In the genomic region with DNA sequence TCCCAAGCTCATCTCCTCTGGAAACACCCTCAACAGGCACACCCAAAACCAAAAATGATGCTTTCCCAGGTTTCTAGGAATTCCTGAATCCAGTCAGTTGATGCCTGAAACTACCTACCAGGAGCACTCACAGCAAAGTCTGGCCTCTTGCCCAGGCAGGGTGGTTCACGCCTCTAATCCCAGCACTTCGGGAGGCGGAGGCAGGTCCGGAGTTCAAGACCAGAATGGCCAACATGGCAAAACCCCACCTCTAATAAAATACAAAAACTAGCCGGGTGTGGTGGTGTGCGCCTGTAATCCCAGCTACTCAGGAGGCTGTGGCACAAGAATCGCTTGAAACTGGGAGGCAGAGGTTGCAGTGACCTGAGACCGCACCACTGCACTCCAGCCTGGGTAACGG, we compare ENCODE assay signal across 27 cellular contexts. TPM values are rescaled to one million over a fixed set of nuclear protein-coding genes. Genes with fewer than 3 reads are reported as not detected.
A peak's percentile ranks its signal among the peaks of the same experiment; 100 is the strongest.
DNase-seq lines count a peak whose midpoint lies in the region; ATAC-seq, FAIRE-seq and TF ChIP-seq lines count a peak whose summit lies in the region.
"Had no signal": no experiment of that assay in that cellular context is flagged by ENCODE, and none has a peak within 500 bp of the region (broad histone marks: within the 10 kb centered on the region; RNA-seq: fewer than 3 reads in every experiment).

No MANE protein-coding gene starts in this region.

- RAD21 ChIA-PET in GM12878 (lab: Charles Lee; ENCODE audit: unreplicated experiment) = no interaction called here

- TF ChIP-seq POLR2A in GM12878 (IDR thresholded peaks at IDR 0.05; ENCODE audit: low read depth, low read length) = no peak

- H3K79me2 ChIP-seq in GM23248 (ENCODE audit: insufficient read depth) (peaks cover 63% of the 10 kb centered on the region), GM12878 (ENCODE audit: control insufficient read depth, insufficient read depth, low read length) (peaks cover 40% of the 10 kb centered on the region)

- no peak for DNase-seq in GM23248
- no peak for DNase-seq in GM12878 (ENCODE audit: low read depth, low spot score)
- no peak for DNase-seq in naive thymus-derived CD4-positive, alpha-beta T cell
- no peak for DNase-seq in posterior cingulate gyrus
- no peak for DNase-seq in lower lobe of right lung
- no peak for DNase-seq in islet precursor cell
- DNase-seq: activated CD4-positive, alpha-beta T cell treated with anti-CD3 and anti-CD28 coated beads for 1 hour; activated CD8-positive, alpha-beta T cell treated with anti-CD3 and anti-CD28 coated beads for 36 hours; activated naive CD8-positive, alpha-beta T cell treated with anti-CD3 and anti-CD28 coated beads, Interleukin-2, amount 10 ng/mL, durations not matched to agents 7 days and 5 days; activated T-cell treated with anti-CD3 and anti-CD28 coated beads for 4 hours; effector CD4-positive, alpha-beta T cell; foreskin keratinocyte; GDM1; naive thymus-derived CD8-positive, alpha-beta T cell; NCI-H510A treated with DMSO at 0.1 percent for 48 hours; pancreas; SJCRH30; T-helper 1 cell; thyroid gland had no signal

- peak overlapping the region; percentile 87 to 95 (median 90); a peak in 15 of 22 replicates for H3K9ac ChIP-seq in BLaER1 treated with 17β-estradiol and CSF1 and Interleukin-3, amounts not matched to agents 10 nM and 100 nM
- peak overlapping the region; percentile 92 for H3K9ac ChIP-seq in GM23248
- no peak overlapping the region for H3K9ac ChIP-seq in GM12878 (ENCODE audit: control insufficient read depth, insufficient read depth, low read length)

- no peak for FAIRE-seq in GM12878 (lab: Jason Lieb, UNC)
- FAIRE-seq: K562, pancreas, TTC549 had no signal

- in situ Hi-C loops in GM23248 (cut with MboI) (no loop called here), GM12878 (cut with MboI) (no loop called here)

- H3K4me1 ChIP-seq in BLaER1 treated with 17β-estradiol and CSF1 and Interleukin-3, amounts not matched to agents 10 nM and 100 nM = peaks cover 28 to 60% (median 44%) of the 10 kb centered on the region in 10 experiments
- peaks cover 17% of the 10 kb centered on the region; the same call in 1 of the 2 replicates for H3K4me1 ChIP-seq in GM23248 (ENCODE audit: insufficient read depth)
- no peaks in the 10 kb centered on the region for H3K4me1 ChIP-seq in GM12878 (ENCODE audit: control insufficient read depth, insufficient read depth, low read length)
- peaks cover 13 to 27% of the 10 kb centered on the region in 2 donors for H3K4me1 ChIP-seq in naive thymus-derived CD4-positive, alpha-beta T cell (ENCODE audit: control insufficient read depth in 2 of 2, insufficient read depth in 2 of 2, low read length in 2 of 2)
- peaks cover 33% of the 10 kb centered on the region for H3K4me1 ChIP-seq in lower lobe of right lung
- H3K4me1 ChIP-seq: SJCRH30 had no signal

- no peak for TF ChIP-seq RAD21 in GM12878 (IDR thresholded peaks at IDR 0.05; ENCODE audit: insufficient read depth, low read depth, low read length)

- no peak overlapping the region for H2AFZ ChIP-seq in GM23248
- H2AFZ ChIP-seq in GM12878 (ENCODE audit: control insufficient read depth, low read depth, low read length) = no peak overlapping the region

- POLR2A ChIA-PET in GM12878 (lab: Charles Lee) = interaction anchor here (2.9 kb wide), 1 partner anchor 11 kb away, joined by 10 read pairs; the partner anchor contains the start of genes MRM2 and NUDT1
- POLR2A ChIA-PET in naive thymus-derived CD4-positive, alpha-beta T cell (lab: Charles Lee) = interaction anchor here (1.4 to 2.8 kb wide), 2 partner anchors 11 to 31 kb away, joined by 4 to 12 read pairs; partner anchors contain the start of genes MRM2 and NUDT1

- TF ChIP-seq CTCF in GM12878 (IDR thresholded peaks at IDR 0.05 in 2 of 3, conservative IDR thresholded peaks at IDR 0.05 in 1 of 3; ENCODE audit: control insufficient read depth in 2 of 3, extremely low read depth in 1 of 3, insufficient read depth in 1 of 3, low read depth in 3 of 3, low read length in 3 of 3) (no peak), lower lobe of right lung (IDR thresholded peaks at IDR 0.05) (no peak)

- 73 to 76% methylated on average over 9 of the region's 9 CpGs for WGBS in GM23248 (ENCODE audit: low coverage in 1 of 2, low lambda C conversion rate in 2 of 2, missing lambda C conversion rate in 2 of 2), 2 experiments
- 97% methylated on average over 9 of the region's 9 CpGs for WGBS in GM12878 (ENCODE audit: insufficient coverage, insufficient replicate concordance, low lambda C conversion rate, missing lambda C conversion rate)

- peaks cover 61 to 74% (median 69%) of the 10 kb centered on the region in 11 experiments for H3K36me3 ChIP-seq in BLaER1 treated with 17β-estradiol and CSF1 and Interleukin-3, amounts not matched to agents 10 nM and 100 nM
- H3K36me3 ChIP-seq in GM23248 (ENCODE audit: low read depth) (peaks cover 15% of the 10 kb centered on the region; the same call in 1 of the 2 replicates), GM12878 (ENCODE audit: control insufficient read depth in 2 of 2, insufficient read depth in 2 of 2, low read length in 1 of 2) (peaks cover 12% of the 10 kb centered on the region in 2 experiments), lower lobe of right lung (peaks cover 56% of the 10 kb centered on the region)
- peaks cover 0 to 52% (median 0%) of the 10 kb centered on the region in 3 experiments for H3K36me3 ChIP-seq in naive thymus-derived CD4-positive, alpha-beta T cell (ENCODE audit: control insufficient read depth in 2 of 3, insufficient read depth in 3 of 3, low read length in 3 of 3)
- H3K36me3 ChIP-seq: pancreas had no signal

- ATAC-seq in GM12878 (no peak), lower lobe of right lung (no peak), GM19455 (IDR thresholded peaks at IDR 0.05; ENCODE audit: unreplicated experiment) (no peak)
- no peak for ATAC-seq in naive thymus-derived CD4-positive, alpha-beta T cell
- ATAC-seq: activated CD8-positive, alpha-beta T cell treated with anti-CD3 and anti-CD28 coated beads for 36 hours; foreskin keratinocyte; K562; left lobe of liver; naive thymus-derived CD8-positive, alpha-beta T cell; Panc1; pancreas; sciatic nerve had no signal

- H3F3A ChIP-seq in GM23248 (ENCODE audit: insufficient read depth) = peaks cover 22% of the 10 kb centered on the region

- no TSS peak for BruUV-seq in GM12878 (replicated peaks; lab: Mats Ljungman, UMichigan)

- H3K27ac ChIP-seq in BLaER1 treated with 17β-estradiol and CSF1 and Interleukin-3, amounts not matched to agents 10 nM and 100 nM = no peak overlapping the region
- H3K27ac ChIP-seq in GM23248 (no peak overlapping the region), GM12878 (ENCODE audit: control insufficient read depth, insufficient read depth) (no peak overlapping the region), lower lobe of right lung (no peak overlapping the region)
- no peak overlapping the region for H3K27ac ChIP-seq in naive thymus-derived CD4-positive, alpha-beta T cell (ENCODE audit: low read depth, low read length)
- H3K27ac ChIP-seq: foreskin keratinocyte, pancreas, SJCRH30, thyroid gland had no signal

- no peaks in the 10 kb centered on the region for H3K9me3 ChIP-seq in BLaER1 treated with 17β-estradiol and CSF1 and Interleukin-3, amounts not matched to agents 10 nM and 100 nM (replicated peaks in 1 of 11)
- H3K9me3 ChIP-seq in GM23248 (ENCODE audit: low read depth) (no peaks in the 10 kb centered on the region), GM12878 (replicated peaks; ENCODE audit: control insufficient read depth, insufficient read depth, low read length) (no peaks in the 10 kb centered on the region), lower lobe of right lung (no peaks in the 10 kb centered on the region)
- H3K9me3 ChIP-seq in naive thymus-derived CD4-positive, alpha-beta T cell (ENCODE audit: control insufficient read depth in 2 of 3, low read length in 3 of 3) = no peaks in the 10 kb centered on the region
- H3K9me3 ChIP-seq: pancreas, SJCRH30, thyroid gland had no signal

- peaks cover 0 to 2% (median 0%) of the 10 kb centered on the region in 11 donors for H3K9me3 Mint-ChIP-seq in naive thymus-derived CD4-positive, alpha-beta T cell
- H3K9me3 Mint-ChIP-seq: activated CD8-positive, alpha-beta T cell treated with anti-CD3 and anti-CD28 coated beads for 36 hours; activated naive CD8-positive, alpha-beta T cell treated with anti-CD3 and anti-CD28 coated beads, Interleukin-2, amount 10 ng/mL, durations not matched to agents 7 days and 5 days; naive thymus-derived CD8-positive, alpha-beta T cell; stimulated activated naive CD8-positive, alpha-beta T cell treated with anti-CD3 and anti-CD28 coated beads, Interleukin-15, Interleukin-2, amounts not matched to agents 100 ng/mL and 50 ng/mL, for 24 hours had no signal

- peaks cover 10 to 64% (median 59%) of the 10 kb centered on the region in 11 experiments; a peak in 19 of 22 replicates for H4K20me1 ChIP-seq in BLaER1 treated with 17β-estradiol and CSF1 and Interleukin-3, amounts not matched to agents 10 nM and 100 nM
- H4K20me1 ChIP-seq in GM23248 (ENCODE audit: insufficient read depth) (no peaks in the 10 kb centered on the region), GM12878 (ENCODE audit: control insufficient read depth, insufficient read depth) (no peaks in the 10 kb centered on the region)

- H3K9me2 ChIP-seq in GM23248 (ENCODE audit: insufficient read depth) = no peaks in the 10 kb centered on the region

- no peak for TF ChIP-seq EP300 in GM12878 (IDR thresholded peaks at IDR 0.05; ENCODE audit: borderline replicate concordance in 1 of 2, control insufficient read depth in 1 of 2, low read depth in 2 of 2, low read length in 2 of 2)

- H3K4me3 Mint-ChIP-seq in naive thymus-derived CD4-positive, alpha-beta T cell = peak overlapping the region in 6 of 10 donors; percentile 6 to 95 (median 66)

- intact Hi-C loops in GM12878 (cut with micrococcal nuclease; ENCODE audit: unreplicated experiment) = no loop called here
- intact Hi-C loops in naive thymus-derived CD4-positive, alpha-beta T cell (cut with micrococcal nuclease) = loop anchor here in 1 of 2 donors (5.0 to 10.0 kb wide), 5 partner anchors 176 to 1186 kb away; partner anchors contain the start of genes BRAT1, GPR146, IQCE and PSMG3
- intact Hi-C loops in posterior cingulate gyrus (cut with DNase I) = no loop called here
- intact Hi-C loops in lower lobe of right lung (cut with DNase I) = no loop called here

- no peak overlapping the region for H3K27ac Mint-ChIP-seq in naive thymus-derived CD4-positive, alpha-beta T cell
- H3K27ac Mint-ChIP-seq: activated CD8-positive, alpha-beta T cell treated with anti-CD3 and anti-CD28 coated beads for 36 hours; activated naive CD8-positive, alpha-beta T cell treated with anti-CD3 and anti-CD28 coated beads, Interleukin-2, amount 10 ng/mL, durations not matched to agents 7 days and 5 days had no signal

- H3K27me3 Mint-ChIP-seq in naive thymus-derived CD4-positive, alpha-beta T cell = no peaks in the 10 kb centered on the region
- H3K27me3 Mint-ChIP-seq: activated CD8-positive, alpha-beta T cell treated with anti-CD3 and anti-CD28 coated beads for 36 hours; activated naive CD8-positive, alpha-beta T cell treated with anti-CD3 and anti-CD28 coated beads, Interleukin-2, amount 10 ng/mL, durations not matched to agents 7 days and 5 days; naive thymus-derived CD8-positive, alpha-beta T cell; stimulated activated naive CD8-positive, alpha-beta T cell treated with anti-CD3 and anti-CD28 coated beads, Interleukin-15, Interleukin-2, amounts not matched to agents 100 ng/mL and 50 ng/mL, for 24 hours had no signal

- H3K4me3 ChIP-seq in BLaER1 treated with 17β-estradiol and CSF1 and Interleukin-3, amounts not matched to agents 10 nM and 100 nM = peak overlapping the region in 1 of 10 experiments; percentile 86; a peak in 2 of 20 replicates
- H3K4me3 ChIP-seq in GM23248 (no peak overlapping the region), GM12878 (no peak overlapping the region), lower lobe of right lung (no peak overlapping the region)
- no peak overlapping the region for H3K4me3 ChIP-seq in naive thymus-derived CD4-positive, alpha-beta T cell (ENCODE audit: low read length)
- H3K4me3 ChIP-seq: SJCRH30, thyroid gland had no signal

- peaks cover 16 to 60% (median 34%) of the 10 kb centered on the region in 7 donors for H3K4me1 Mint-ChIP-seq in naive thymus-derived CD4-positive, alpha-beta T cell

- peaks cover 0 to 24% (median 6%) of the 10 kb centered on the region in 5 donors for H3K36me3 Mint-ChIP-seq in naive thymus-derived CD4-positive, alpha-beta T cell

- CTCF ChIA-PET in GM12878 (lab: Yijun Ruan, JAX) = interaction anchor here (0.6 to 1.0 kb wide), 3 partner anchors 10 to 90 kb away, joined by 3 to 4 read pairs (median 4); no protein-coding TSS in a partner anchor
- CTCF ChIA-PET in naive thymus-derived CD4-positive, alpha-beta T cell (lab: Charles Lee) = no interaction called here

- no peaks in the 10 kb centered on the region for H3K27me3 ChIP-seq in BLaER1 treated with 17β-estradiol and CSF1 and Interleukin-3, amounts not matched to agents 10 nM and 100 nM
- no peaks in the 10 kb centered on the region for H3K27me3 ChIP-seq in GM23248 (replicated peaks; ENCODE audit: insufficient read depth)
- H3K27me3 ChIP-seq in GM12878 (replicated peaks in 1 of 2; ENCODE audit: control insufficient read depth in 2 of 2, insufficient read depth in 2 of 2, low read length in 1 of 2) = no peaks in the 10 kb centered on the region
- no peaks in the 10 kb centered on the region for H3K27me3 ChIP-seq in naive thymus-derived CD4-positive, alpha-beta T cell (ENCODE audit: control insufficient read depth in 2 of 2, insufficient read depth in 2 of 2, low read length in 2 of 2)
- H3K27me3 ChIP-seq in lower lobe of right lung (ENCODE audit: low read depth) = no peaks in the 10 kb centered on the region
- H3K27me3 ChIP-seq: foreskin keratinocyte, pancreas, SJCRH30, thyroid gland had no signal

- SMC1A ChIA-PET in GM12878 (lab: Charles Lee; ENCODE audit: uncharacterized antibody, unreplicated experiment) = interaction anchor here (1.4 to 2.9 kb wide), 3 partner anchors 10 to 117 kb away, joined by 3 to 9 read pairs (median 4); no protein-coding TSS in a partner anchor

- peak overlapping the region; percentile 80 to 99 (median 96) for H3K4me2 ChIP-seq in BLaER1 treated with 17β-estradiol and CSF1 and Interleukin-3, amounts not matched to agents 10 nM and 100 nM
- H3K4me2 ChIP-seq in GM23248 (ENCODE audit: unreplicated experiment) (peak overlapping the region; percentile 94), GM12878 (ENCODE audit: control insufficient read depth, insufficient read depth) (peak overlapping the region; percentile 17; the same call in 1 of the 2 replicates)

RNA-seq across cellular contexts. Expression of gene MAD1L1, which starts 1.9 kb away (rescaled TPM):
- 57.0 and 69.8 TPM in 2 replicates for total RNA-seq in GM23248 (2014; rRNA removed; shearing (Covaris generic))
- polyA plus RNA-seq in GM23248 (2016; fragmentation: Nextera tagmentation; extraction: Ambion mirVana) = 38.2 and 46.5 TPM in 2 replicates
- 141 TPM in 2 replicates for total RNA-seq in GM12878 (2013; cell fraction: nucleolus; rRNA removed)
- 70.5 and 75.7 TPM in 2 replicates for total RNA-seq in GM12878 (2014; rRNA removed)
- total RNA-seq in GM12878 (2014; rRNA removed; fragmentation: Illumina TruSeq; extraction: Trizol) = 17.1 and 18.7 TPM in 2 replicates
- total RNA-seq in GM12878 (2021) = 56.5 and 56.6 TPM in 2 replicates
- polyA plus RNA-seq in GM12878 (2011; ENCODE audit: low read depth) = 20.3 TPM
- 18.6 and 33.4 TPM in 2 replicates for polyA plus RNA-seq in GM12878 (2011; rRNA removed)
- polyA plus RNA-seq in GM12878 (2011; cell fraction: cytosol; rRNA removed) = 63.4 and 81.7 TPM in 2 replicates
- polyA plus RNA-seq in GM12878 (2011; cell fraction: nucleus; rRNA removed) = 48.8 and 57.0 TPM in 2 replicates
- 37.9 and 62.7 TPM in 2 replicates for polyA plus RNA-seq in GM12878 (2012)
- 2.4 and 8.1 TPM in 2 replicates for polyA plus RNA-seq in GM12878 (2014; fragmentation: Illumina TruSeq; extraction: Trizol)
- 1 to 10 TPM; 2.2 to 5.1 TPM for polyA plus RNA-seq in GM12878 (2014; fragmentation: Nextera tagmentation; extraction: Ambion mirVana)
- 43.2 and 63.4 TPM in 2 replicates for polyA plus RNA-seq in GM12878 (2014; rRNA removed)
- 10 to 100 TPM; 73.1 to 76.8 TPM for polyA plus RNA-seq in GM12878 (2016; fragmentation: Nextera tagmentation; extraction: Ambion mirVana)
- polyA minus RNA-seq in GM12878 (2011; rRNA and poly(A)+ RNA removed) = 26.5 and 49.2 TPM in 2 replicates
- 29.7 and 31.5 TPM in 2 replicates for polyA minus RNA-seq in GM12878 (2011; cell fraction: cytosol; rRNA and poly(A)+ RNA removed)
- 23.5 and 35.1 TPM in 2 replicates for polyA minus RNA-seq in GM12878 (2011; cell fraction: nucleus; rRNA and poly(A)+ RNA removed)
- 100 to 1,000 TPM; 112 to 141 (median 125) TPM for total RNA-seq in naive thymus-derived CD4-positive, alpha-beta T cell
- polyA plus RNA-seq in naive thymus-derived CD4-positive, alpha-beta T cell = 100 to 1,000 TPM; 269 to 314 TPM
- total RNA-seq in lower lobe of right lung = 44.5 TPM

RNA-seq across cellular contexts. Expression of gene MRM2, which starts 11.1 kb away (rescaled TPM):
- total RNA-seq in GM23248 (2014; rRNA removed; shearing (Covaris generic)) = 20.8 and 21.5 TPM in 2 replicates
- polyA plus RNA-seq in GM23248 (2016; fragmentation: Nextera tagmentation; extraction: Ambion mirVana) (42.2 and 46.4 TPM in 2 replicates), GM12878 (2011; rRNA removed) (34.8 and 43.2 TPM in 2 replicates), GM12878 (2014; fragmentation: Illumina TruSeq; extraction: Trizol) (75.6 and 79.8 TPM in 2 replicates), GM12878 (2014; fragmentation: Nextera tagmentation; extraction: Ambion mirVana) (10 to 100 TPM; 91.4 to 92.9 TPM), GM12878 (2014; rRNA removed) (58.9 and 59.2 TPM in 2 replicates), GM12878 (2016; fragmentation: Nextera tagmentation; extraction: Ambion mirVana) (100 to 1,000 TPM; 125 to 128 TPM)
- 17.7 and 17.9 TPM in 2 replicates for total RNA-seq in GM12878 (2013; cell fraction: nucleolus; rRNA removed)
- total RNA-seq in GM12878 (2014; rRNA removed) (57.1 and 61.7 TPM in 2 replicates), GM12878 (2014; rRNA removed; fragmentation: Illumina TruSeq; extraction: Trizol) (54.8 and 60.1 TPM in 2 replicates), GM12878 (2021) (61.2 and 62.9 TPM in 2 replicates), lower lobe of right lung (22.6 TPM)
- 25.8 TPM for polyA plus RNA-seq in GM12878 (2011; ENCODE audit: low read depth)
- 36.7 and 39.9 TPM in 2 replicates for polyA plus RNA-seq in GM12878 (2011; cell fraction: cytosol; rRNA removed)
- 16.7 and 20.8 TPM in 2 replicates for polyA plus RNA-seq in GM12878 (2011; cell fraction: nucleus; rRNA removed)
- 37.1 and 37.7 TPM in 2 replicates for polyA plus RNA-seq in GM12878 (2012)
- 29.7 and 30.7 TPM in 2 replicates for polyA minus RNA-seq in GM12878 (2011; rRNA and poly(A)+ RNA removed)
- polyA minus RNA-seq in GM12878 (2011; cell fraction: cytosol; rRNA and poly(A)+ RNA removed) = 10.8 and 13.8 TPM in 2 replicates
- polyA minus RNA-seq in GM12878 (2011; cell fraction: nucleus; rRNA and poly(A)+ RNA removed) = 9.9 and 13.7 TPM in 2 replicates
- 10 to 100 TPM in 3 of 5 experiments, 1 to 10 TPM in 2; 7.1 to 30.7 (median 20.0) TPM for total RNA-seq in naive thymus-derived CD4-positive, alpha-beta T cell
- polyA plus RNA-seq in naive thymus-derived CD4-positive, alpha-beta T cell = 10 to 100 TPM; 37.8 to 58.3 TPM

RNA-seq across cellular contexts. Expression of gene NUDT1, which starts 11.1 kb away (rescaled TPM):
- 15.7 and 61.0 TPM in 2 replicates for total RNA-seq in GM23248 (2014; rRNA removed; shearing (Covaris generic))
- polyA plus RNA-seq in GM23248 (2016; fragmentation: Nextera tagmentation; extraction: Ambion mirVana) = 47.7 and 51.1 TPM in 2 replicates
- total RNA-seq in GM12878 (2013; cell fraction: nucleolus; rRNA removed) = 4.4 and 5.3 TPM in 2 replicates
- total RNA-seq in GM12878 (2014; rRNA removed) = 71.4 and 81.6 TPM in 2 replicates
- total RNA-seq in GM12878 (2014; rRNA removed; fragmentation: Illumina TruSeq; extraction: Trizol) = 56.4 and 58.1 TPM in 2 replicates
- 62.1 TPM in 2 replicates for total RNA-seq in GM12878 (2021)
- polyA plus RNA-seq in GM12878 (2011; ENCODE audit: low read depth) = 44.4 TPM
- polyA plus RNA-seq in GM12878 (2011; rRNA removed) = 24.1 and 40.2 TPM in 2 replicates
- polyA plus RNA-seq in GM12878 (2011; cell fraction: cytosol; rRNA removed) = 61.4 and 74.1 TPM in 2 replicates
- 36.5 and 38.9 TPM in 2 replicates for polyA plus RNA-seq in GM12878 (2011; cell fraction: nucleus; rRNA removed)
- 51.4 and 59.5 TPM in 2 replicates for polyA plus RNA-seq in GM12878 (2012)
- 7.7 and 36.7 TPM in 2 replicates for polyA plus RNA-seq in GM12878 (2014; fragmentation: Illumina TruSeq; extraction: Trizol)
- polyA plus RNA-seq in GM12878 (2014; fragmentation: Nextera tagmentation; extraction: Ambion mirVana) = 10 to 100 TPM in 1 of 2 experiments, 1 to 10 TPM in 1; 7.7 to 23.3 TPM
- 77.5 and 87.5 TPM in 2 replicates for polyA plus RNA-seq in GM12878 (2014; rRNA removed)
- 100 to 1,000 TPM; 115 to 122 TPM for polyA plus RNA-seq in GM12878 (2016; fragmentation: Nextera tagmentation; extraction: Ambion mirVana)
- polyA minus RNA-seq in GM12878 (2011; rRNA and poly(A)+ RNA removed) = 18.9 and 42.0 TPM in 2 replicates
- 14.9 and 15.0 TPM in 2 replicates for polyA minus RNA-seq in GM12878 (2011; cell fraction: cytosol; rRNA and poly(A)+ RNA removed)
- 7.5 and 9.6 TPM in 2 replicates for polyA minus RNA-seq in GM12878 (2011; cell fraction: nucleus; rRNA and poly(A)+ RNA removed)
- total RNA-seq in naive thymus-derived CD4-positive, alpha-beta T cell = 10 to 100 TPM; 14.0 to 77.7 (median 22.6) TPM
- 10 to 100 TPM; 60.1 to 61.1 TPM for polyA plus RNA-seq in naive thymus-derived CD4-positive, alpha-beta T cell
- total RNA-seq in lower lobe of right lung = 10.2 TPM

Comparison
In these comparisons a context has a peak if more than half of its experiments do, and no peak if none do; other contexts are left out.
1. H3K4me2 ChIP-seq: peak in every context shown above with its lines; median percentile 96 in BLaER1 treated with 17β-estradiol and CSF1 and Interleukin-3, amounts not matched to agents 10 nM and 100 nM; 94 in GM23248; 17 in GM12878.